8 cellular contexts compared by ENCODE assay signal in the genomic region with DNA sequence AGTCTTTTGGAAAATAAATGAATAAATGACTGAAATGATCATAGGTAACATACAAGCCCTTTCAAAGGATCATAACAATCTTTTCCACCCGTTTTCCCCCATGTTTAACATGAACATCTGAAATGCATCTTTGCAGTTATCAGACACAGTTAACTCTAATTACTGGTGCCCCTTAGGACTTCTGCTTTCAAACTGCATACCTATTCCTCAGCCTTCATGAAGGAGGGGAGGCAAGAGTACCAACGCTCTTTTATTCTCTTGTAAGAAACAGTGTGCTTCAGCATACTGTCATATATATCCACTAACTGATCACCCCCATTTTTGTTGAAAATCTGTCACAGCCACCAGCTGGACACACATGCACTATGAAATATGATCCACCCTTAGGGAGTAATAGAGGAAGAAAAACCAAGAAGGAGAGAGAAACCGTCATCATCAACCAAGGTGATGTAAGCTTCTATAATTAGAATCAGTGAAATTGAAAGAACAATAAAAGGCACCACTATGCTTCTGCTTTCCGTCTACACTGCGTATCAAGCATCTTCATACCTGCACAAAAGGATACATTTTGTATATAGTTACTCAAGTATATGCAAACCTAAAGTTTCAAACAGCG.
A peak's percentile ranks its signal among the peaks of the same experiment; 100 is the strongest.
DNase-seq lines count a peak whose midpoint lies in the region; ATAC-seq and TF ChIP-seq lines count a peak whose summit lies in the region.

No MANE protein-coding gene starts in this region.

- POLR2A ChIA-PET in SK-N-SH (lab: Yijun Ruan, JAX) (no interaction called here), HEK293T (lab: Yijun Ruan, JAX) (no interaction called here)
- POLR2A ChIA-PET in activated naive CD8-positive, alpha-beta T cell treated with anti-CD3 and anti-CD28 coated beads, Interleukin-2, amount 10 ng/mL, durations not matched to agents 7 days and 5 days (lab: Charles Lee) = no interaction called here

- no peak overlapping the region; the same call in 1 of the 2 replicates for H2AFZ ChIP-seq in SK-N-SH (ENCODE audit: low read depth)

- WGBS in SK-N-SH (ENCODE audit: low lambda C conversion rate) = 84% methylated on average over 6 of the region's 6 CpGs
- WGBS in transverse colon (ENCODE audit: low coverage in 1 of 2), 2 donors = 56 to 59% methylated on average over 6 of the region's 6 CpGs

- peaks cover 52% of the 10 kb centered on the region for H3K4me1 Mint-ChIP-seq in activated naive CD8-positive, alpha-beta T cell treated with anti-CD3 and anti-CD28 coated beads, Interleukin-2, amount 10 ng/mL, durations not matched to agents 7 days and 5 days

- H3K27ac Mint-ChIP-seq in activated naive CD8-positive, alpha-beta T cell treated with anti-CD3 and anti-CD28 coated beads, Interleukin-2, amount 10 ng/mL, durations not matched to agents 7 days and 5 days = peak overlapping the region; percentile 89

- no peaks in the 10 kb centered on the region for H3K27me3 ChIP-seq in SK-N-SH (ENCODE audit: insufficient read depth)
- no peaks in the 10 kb centered on the region for H3K27me3 ChIP-seq in neutrophil
- no peaks in the 10 kb centered on the region for H3K27me3 ChIP-seq in transverse colon

- no peak overlapping the region for H3K4me3 ChIP-seq in SK-N-SH (ENCODE audit: low read depth in 2 of 2, low read length in 1 of 2)
- H3K4me3 ChIP-seq in neutrophil (ENCODE audit: low read depth in 1 of 2, low read length in 1 of 2) = no peak overlapping the region
- no peak overlapping the region for H3K4me3 ChIP-seq in transverse colon

- peaks cover 31% of the 10 kb centered on the region for H3F3A ChIP-seq in SK-N-SH (replicated peaks; ENCODE audit: insufficient read depth)

- no peaks in the 10 kb centered on the region for H3K9me2 ChIP-seq in SK-N-SH

- no peaks in the 10 kb centered on the region for H3K79me2 ChIP-seq in SK-N-SH (ENCODE audit: insufficient read depth)

- no peaks in the 10 kb centered on the region for H3K9me3 ChIP-seq in SK-N-SH
- no peaks in the 10 kb centered on the region for H3K9me3 ChIP-seq in neutrophil
- H3K9me3 ChIP-seq in transverse colon = no peaks in the 10 kb centered on the region

- H3K4me3 Mint-ChIP-seq in activated naive CD8-positive, alpha-beta T cell treated with anti-CD3 and anti-CD28 coated beads, Interleukin-2, amount 10 ng/mL, durations not matched to agents 7 days and 5 days = peak overlapping the region; percentile 76

- H3K4me1 ChIP-seq in SK-N-SH (ENCODE audit: control insufficient read depth in 1 of 2, insufficient read depth in 2 of 2, low read depth in 1 of 2, low read length in 1 of 2) (peaks cover 15 to 28% of the 10 kb centered on the region in 2 experiments), neutrophil (ENCODE audit: control insufficient read depth in 1 of 2, insufficient read depth in 1 of 2, low read depth in 1 of 2, low read length in 1 of 2) (peaks cover 30 to 37% of the 10 kb centered on the region in 2 experiments), transverse colon (peaks cover 0 to 19% (median 4%) of the 10 kb centered on the region in 4 donors)

- H3K4me2 ChIP-seq in SK-N-SH = peak overlapping the region; percentile 5; the same call in 1 of the 2 replicates

- peaks cover 0 to 4% of the 10 kb centered on the region in 2 experiments for H3K36me3 ChIP-seq in SK-N-SH (replicated peaks in 1 of 2; ENCODE audit: control insufficient read depth in 1 of 2, insufficient read depth in 2 of 2, low read length in 1 of 2)
- no peaks in the 10 kb centered on the region for H3K36me3 ChIP-seq in neutrophil
- H3K36me3 ChIP-seq in transverse colon = no peaks in the 10 kb centered on the region

- peak overlapping the region in 1 of 2 experiments; percentile 7; a peak in 1 of 4 replicates for H3K27ac ChIP-seq in SK-N-SH (ENCODE audit: low read depth in 2 of 2, low read length in 1 of 2)
- H3K27ac ChIP-seq in neutrophil = peak overlapping the region; percentile 76
- peak overlapping the region in 1 of 4 donors; percentile 17 for H3K27ac ChIP-seq in transverse colon

- H4K20me1 ChIP-seq in SK-N-SH (ENCODE audit: insufficient read depth) = no peaks in the 10 kb centered on the region

- peaks cover 24% of the 10 kb centered on the region for H3K36me3 Mint-ChIP-seq in activated naive CD8-positive, alpha-beta T cell treated with anti-CD3 and anti-CD28 coated beads, Interleukin-2, amount 10 ng/mL, durations not matched to agents 7 days and 5 days

- TF ChIP-seq CTCF in SK-N-SH (IDR thresholded peaks at IDR 0.05) (no peak), neutrophil (IDR thresholded peaks at IDR 0.05) (no peak), transverse colon (IDR thresholded peaks at IDR 0.05) (no peak)

- in situ Hi-C loops in transverse colon (cut with MboI; ENCODE audit: low pct_ligation_motif_present in 1 of 4, low pct_unique_long_range_greater_than_20kb in 1 of 4, low sequenced_read_pairs in 3 of 4) = no loop called here

- CTCF ChIA-PET in SK-N-SH (lab: Yijun Ruan, JAX) = no interaction called here
- CTCF ChIA-PET in HEK293T (lab: Yijun Ruan, JAX) = no interaction called here

- H3K27me3 Mint-ChIP-seq in activated naive CD8-positive, alpha-beta T cell treated with anti-CD3 and anti-CD28 coated beads, Interleukin-2, amount 10 ng/mL, durations not matched to agents 7 days and 5 days = no peaks in the 10 kb centered on the region

- no peak for DNase-seq in SK-N-SH
- DNase-seq in HEK293T (ENCODE audit: extremely low spot score) = peak; percentile 29
- DNase-seq in MV-4-11 (lab: John Stamatoyannopoulos, UW) = peak; percentile 94
- DNase-seq in activated naive CD8-positive, alpha-beta T cell treated with anti-CD3 and anti-CD28 coated beads, Interleukin-2, amount 10 ng/mL, durations not matched to agents 7 days and 5 days = no peak
- no peak for DNase-seq in stimulated activated CD4-positive, alpha-beta T cell treated with anti-CD3 and anti-CD28 coated beads, Interleukin-4, amount 100 ng/mL, for 24 hours
- no peak for DNase-seq in transverse colon

- no peak for TF ChIP-seq POLR2A in transverse colon (IDR thresholded peaks at IDR 0.05)

- ATAC-seq in SK-N-SH treated with all-trans-retinoic acid at 6 μM for 48 hours = no peak; the same call in 2 of the 3 replicates
- ATAC-seq in activated naive CD8-positive, alpha-beta T cell treated with anti-CD3 and anti-CD28 coated beads, Interleukin-2, amount 10 ng/mL, durations not matched to agents 7 days and 5 days (ENCODE audit: low read depth) = peak; percentile 67

- intact Hi-C loops in transverse colon (cut with DNase I; ENCODE audit: low total_unique reads) = no loop called here

- TF ChIP-seq EP300 in SK-N-SH (IDR thresholded peaks at IDR 0.05; ENCODE audit: borderline replicate concordance in 1 of 2, low read depth in 1 of 2, low read length in 1 of 2) (no peak), transverse colon (IDR thresholded peaks at IDR 0.05; ENCODE audit: low read depth) (no peak)

- no peak for TF ChIP-seq RAD21 in SK-N-SH (IDR thresholded peaks at IDR 0.05; ENCODE audit: low read length)

- no peaks in the 10 kb centered on the region for H3K9me3 Mint-ChIP-seq in activated naive CD8-positive, alpha-beta T cell treated with anti-CD3 and anti-CD28 coated beads, Interleukin-2, amount 10 ng/mL, durations not matched to agents 7 days and 5 days

- no peak overlapping the region for H3K9ac ChIP-seq in SK-N-SH

TF ChIP-seq in SK-N-SH, 30 proteins besides CTCF, POLR2A, EP300 and RAD21:
- peak; percentile 34; the same call in 1 of the 2 replicates for TF ChIP-seq TCF12 (IDR thresholded peaks at IDR 0.05)
- TF ChIP-seq, protein P1, sequence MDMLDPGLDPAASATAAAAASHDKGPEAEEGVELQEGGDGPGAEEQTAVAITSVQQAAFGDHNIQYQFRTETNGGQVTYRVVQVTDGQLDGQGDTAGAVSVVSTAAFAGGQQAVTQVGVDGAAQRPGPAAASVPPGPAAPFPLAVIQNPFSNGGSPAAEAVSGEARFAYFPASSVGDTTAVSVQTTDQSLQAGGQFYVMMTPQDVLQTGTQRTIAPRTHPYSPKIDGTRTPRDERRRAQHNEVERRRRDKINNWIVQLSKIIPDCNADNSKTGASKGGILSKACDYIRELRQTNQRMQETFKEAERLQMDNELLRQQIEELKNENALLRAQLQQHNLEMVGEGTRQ (IDR thresholded peaks at IDR 0.05; ENCODE audit: borderline replicate concordance, low read depth, low read length) = no peak
- TF ChIP-seq MEF2A (IDR thresholded peaks at IDR 0.05; ENCODE audit: borderline replicate concordance, low read depth) = peak; percentile 87

TF ChIP-seq in SK-N-SH treated with all-trans-retinoic acid at 6 μM for 48 hours, 23 proteins besides CTCF, POLR2A, EP300 and RAD21 (continues in another document):
- TF ChIP-seq ZFP3 (CRISPR knock-in tag; IDR thresholded peaks at IDR 0.05) = no peak
- no peak for TF ChIP-seq ESRRG (CRISPR knock-in tag; IDR thresholded peaks at IDR 0.05)
- TF ChIP-seq, protein P2, sequence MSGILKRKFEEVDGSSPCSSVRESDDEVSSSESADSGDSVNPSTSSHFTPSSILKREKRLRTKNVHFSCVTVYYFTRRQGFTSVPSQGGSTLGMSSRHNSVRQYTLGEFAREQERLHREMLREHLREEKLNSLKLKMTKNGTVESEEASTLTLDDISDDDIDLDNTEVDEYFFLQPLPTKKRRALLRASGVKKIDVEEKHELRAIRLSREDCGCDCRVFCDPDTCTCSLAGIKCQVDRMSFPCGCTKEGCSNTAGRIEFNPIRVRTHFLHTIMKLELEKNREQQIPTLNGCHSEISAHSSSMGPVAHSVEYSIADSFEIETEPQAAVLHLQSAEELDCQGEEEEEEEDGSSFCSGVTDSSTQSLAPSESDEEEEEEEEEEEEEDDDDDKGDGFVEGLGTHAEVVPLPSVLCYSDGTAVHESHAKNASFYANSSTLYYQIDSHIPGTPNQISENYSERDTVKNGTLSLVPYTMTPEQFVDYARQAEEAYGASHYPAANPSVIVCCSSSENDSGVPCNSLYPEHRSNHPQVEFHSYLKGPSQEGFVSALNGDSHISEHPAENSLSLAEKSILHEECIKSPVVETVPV (CRISPR knock-in tag; IDR thresholded peaks at IDR 0.05) = no peak

TF ChIP-seq in HEK293T, 16 proteins besides CTCF, POLR2A, EP300 and RAD21:
- TF ChIP-seq CTBP1 (IDR thresholded peaks at IDR 0.05; ENCODE audit: borderline replicate concordance) = peak; percentile 12; the same call in 1 of the 2 replicates
- TF ChIP-seq, protein P3, sequence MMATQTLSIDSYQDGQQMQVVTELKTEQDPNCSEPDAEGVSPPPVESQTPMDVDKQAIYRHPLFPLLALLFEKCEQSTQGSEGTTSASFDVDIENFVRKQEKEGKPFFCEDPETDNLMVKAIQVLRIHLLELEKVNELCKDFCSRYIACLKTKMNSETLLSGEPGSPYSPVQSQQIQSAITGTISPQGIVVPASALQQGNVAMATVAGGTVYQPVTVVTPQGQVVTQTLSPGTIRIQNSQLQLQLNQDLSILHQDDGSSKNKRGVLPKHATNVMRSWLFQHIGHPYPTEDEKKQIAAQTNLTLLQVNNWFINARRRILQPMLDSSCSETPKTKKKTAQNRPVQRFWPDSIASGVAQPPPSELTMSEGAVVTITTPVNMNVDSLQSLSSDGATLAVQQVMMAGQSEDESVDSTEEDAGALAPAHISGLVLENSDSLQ (IDR thresholded peaks at IDR 0.05) = peak; percentile 53; the same call in 1 of the 2 replicates
- no peak for TF ChIP-seq L3MBTL2 (conservative IDR thresholded peaks at IDR 0.05)
TF ChIP-seq in HEK293T: peak in this region for 2.

Comparison
In these comparisons a context has a peak if more than half of its experiments do, and no peak if none do; other contexts are left out.
1. DNase-seq: peak in HEK293T (single experiment) and MV-4-11 (single experiment); none in SK-N-SH (single experiment), activated naive CD8-positive, alpha-beta T cell treated with anti-CD3 and anti-CD28 coated beads, Interleukin-2, amount 10 ng/mL, durations not matched to agents 7 days and 5 days (single experiment), stimulated activated CD4-positive, alpha-beta T cell treated with anti-CD3 and anti-CD28 coated beads, Interleukin-4, amount 100 ng/mL, for 24 hours (single experiment) and transverse colon (single experiment).